ENCODE assay signal across 13 cellular contexts in genomic region chr20:24984963-24985640, GRCh38. TPM values are rescaled to one million over a fixed set of nuclear protein-coding genes. Genes with fewer than 3 reads are reported as not detected.
DNase-seq lines count a peak whose midpoint lies in the region; ATAC-seq and TF ChIP-seq lines count a peak whose summit lies in the region.
"Had no signal": no experiment of that assay in that cellular context is flagged by ENCODE, and none has a peak within 500 bp of the region (broad histone marks: within the 10 kb centered on the region; RNA-seq: fewer than 3 reads in every experiment).

No MANE protein-coding gene starts in this region.

- H3K79me2 ChIP-seq in Loucy (ENCODE audit: insufficient read depth, low read length), result peaks cover 88% of the 10 kb centered on the region

- H3K9me2 ChIP-seq in Loucy (replicated peaks; ENCODE audit: low read depth, low read length), result no peaks in the 10 kb centered on the region

- intact Hi-C loops in left ventricle myocardium superior (cut with micrococcal nuclease), result no loop called here

- no peak for TF ChIP-seq CTCF in Loucy (conservative IDR thresholded peaks at IDR 0.05; ENCODE audit: low read length)

- H3K27me3 ChIP-seq in Loucy (ENCODE audit: insufficient read depth, low read length, poor library complexity, severe bottlenecking) (no peaks in the 10 kb centered on the region), skeletal muscle tissue (ENCODE audit: control insufficient read depth in 3 of 3, insufficient read depth in 3 of 3, low read length in 3 of 3) (no peaks in the 10 kb centered on the region)

- H3K9me3 ChIP-seq in Loucy (ENCODE audit: insufficient read depth, low read depth, low read length), result no peaks in the 10 kb centered on the region
- no peaks in the 10 kb centered on the region for H3K9me3 ChIP-seq in skeletal muscle tissue (ENCODE audit: control insufficient read depth in 3 of 3, low read length in 3 of 3)

- no peak overlapping the region for H2AFZ ChIP-seq in Loucy (ENCODE audit: low read length)

- H4K20me1 ChIP-seq in Loucy (ENCODE audit: insufficient read depth, low read length, poor library complexity, severe bottlenecking), result peaks cover 33% of the 10 kb centered on the region

- H3K4me3 ChIP-seq in Loucy (ENCODE audit: low read length, poor library complexity, severe bottlenecking), result peak overlapping the region; percentile 8
- no peak overlapping the region for H3K4me3 ChIP-seq in skeletal muscle tissue (ENCODE audit: low read length in 3 of 3)

- peak overlapping the region; percentile 87 for H3K4me2 ChIP-seq in Loucy (ENCODE audit: low read depth, low read length, poor library complexity, severe bottlenecking)

- H3K36me3 ChIP-seq in Loucy (ENCODE audit: insufficient read depth, low read length) (peaks cover 31% of the 10 kb centered on the region; the same call in 1 of the 2 replicates), skeletal muscle tissue (ENCODE audit: control insufficient read depth in 3 of 3, insufficient read depth in 3 of 3, low read length in 3 of 3) (peaks cover 1 to 13% (median 7%) of the 10 kb centered on the region in 3 donors)

- peak; percentile 13 for ATAC-seq in left ventricle myocardium superior

- H3K4me1 ChIP-seq in Loucy (ENCODE audit: insufficient read depth, low read length, poor library complexity, severe bottlenecking) (peaks cover 74% of the 10 kb centered on the region), skeletal muscle tissue (ENCODE audit: control insufficient read depth in 3 of 3, insufficient read depth in 3 of 3, low read length in 3 of 3) (peaks cover 18 to 44% (median 36%) of the 10 kb centered on the region in 3 donors)

- H3K27ac ChIP-seq in skeletal muscle tissue (ENCODE audit: low read depth, low read length), result peak overlapping the region; percentile 31
- H3K27ac ChIP-seq: 22Rv1 had no signal

- DNase-seq in NOMO-1 treated with DMSO at 0.1 percent for 48 hours (lab: John Stamatoyannopoulos, UW; ENCODE audit: unreplicated experiment) (peak; percentile 8), NOMO-1 (lab: John Stamatoyannopoulos, UW; ENCODE audit: unreplicated experiment in 2 of 2) (no peak), left ventricle myocardium superior (no peak), NCI-H446 (lab: John Stamatoyannopoulos, UW) (no peak), GOT3 (lab: John Stamatoyannopoulos, UW) (no peak)
- no peak for DNase-seq in activated CD4-positive, CD25-positive, alpha-beta regulatory T cell treated with anti-CD3 and anti-CD28 coated beads, Interleukin-2, amount 50 U/mL, for 72 hours
- DNase-seq: activated CD4-positive, alpha-beta T cell treated with anti-CD3 and anti-CD28 coated beads, Interleukin-2, amount 50 U/mL, for 1 hour; IMR-90; NCI-H1417 had no signal

- H3K9ac ChIP-seq in Loucy (ENCODE audit: low read depth, low read length, poor library complexity, severe bottlenecking) (peak overlapping the region; percentile 21), skeletal muscle tissue (ENCODE audit: low read depth in 1 of 3, low read length in 3 of 3) (peak overlapping the region in 1 of 3 donors; percentile 69)

- no peaks in the 10 kb centered on the region for H3F3A ChIP-seq in Loucy (ENCODE audit: low read depth)

RNA-seq across cellular contexts. Expression of gene APMAP, which starts 7.4 kb away (rescaled TPM):
- 25.9 TPM for total RNA-seq in left ventricle myocardium superior
- 41.2 TPM for total RNA-seq in skeletal muscle tissue

RNA-seq across cellular contexts. Expression of gene CST7, which starts 36.0 kb away (rescaled TPM):
- total RNA-seq in left ventricle myocardium superior (0.92 TPM), skeletal muscle tissue (1.0 TPM)
- total RNA-seq: IMR-90, NCI-H460 had no signal
